Comparison of ENCODE assay signal across 30 cellular contexts in the genomic region with DNA sequence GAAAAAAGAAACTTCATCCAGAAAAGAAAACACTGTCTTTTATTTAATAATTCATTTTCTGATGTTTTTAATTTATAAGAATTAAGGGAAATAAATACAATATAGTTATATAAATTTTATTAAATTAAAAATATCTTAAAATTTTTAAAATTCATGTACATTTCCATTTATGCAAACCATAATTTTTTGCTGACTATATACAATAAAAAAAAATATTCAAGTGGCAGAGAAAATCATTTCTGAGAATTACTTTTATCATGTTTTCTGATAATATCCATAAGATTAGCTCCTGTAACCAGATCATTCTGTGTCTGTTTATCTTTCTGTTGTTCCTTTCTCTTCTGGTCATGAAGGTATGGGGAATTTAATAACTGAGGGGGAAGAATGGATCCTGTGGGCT.
"Had no signal": no experiment of that assay in that cellular context is flagged by ENCODE, and none has a peak within 500 bp of the region (broad histone marks: within the 10 kb centered on the region; RNA-seq: fewer than 3 reads in every experiment).

No MANE protein-coding gene starts in this region.

- H3K4me1 Mint-ChIP-seq: immature natural killer cell, neural crest cell had no signal

- H3K4me1 ChIP-seq: prostate gland, sigmoid colon, transverse colon, uterus had no signal

- DNase-seq: cortex of kidney; effector memory CD8-positive, alpha-beta T cell; erythroblast; esophagus squamous epithelium; foreskin melanocyte; hypothalamus; immature natural killer cell; islet precursor cell; mesenchymal stem cell; mucosa of descending colon; naive B cell; sigmoid colon; stimulated activated CD4-positive, alpha-beta T cell treated with anti-CD3 and anti-CD28 coated beads, Interleukin-2, amount 100 ng/mL, for 24 hours; stimulated activated CD4-positive, alpha-beta T cell treated with anti-CD3 and anti-CD28 coated beads, Interleukin-4, amount 100 ng/mL, for 24 hours; transverse colon; upper lobe of right lung; uterus had no signal

- H3K27me3 Mint-ChIP-seq: effector memory CD8-positive, alpha-beta T cell; naive B cell; natural killer cell treated with Interleukin-12 subunit alpha and Interleukin-12 subunit beta and Interleukin-15 and Interleukin-18, amount 100 ng/mL, for 72 hours; stimulated activated naive CD8-positive, alpha-beta T cell treated with anti-CD3 and anti-CD28 coated beads, Interleukin-15, Interleukin-2, amounts not matched to agents 100 ng/mL and 50 ng/mL, for 24 hours had no signal

- H3K4me3 ChIP-seq: esophagus squamous epithelium, lung, mucosa of descending colon, prostate gland, right atrium auricular region, sigmoid colon, thoracic aorta, transverse colon, upper lobe of right lung, uterus had no signal

- H2AFZ ChIP-seq: parathyroid adenoma had no signal

- H3K9ac ChIP-seq: parathyroid adenoma had no signal

- H3K27ac Mint-ChIP-seq: effector memory CD8-positive, alpha-beta T cell; mesothelial cell of epicardium; natural killer cell treated with Interleukin-12 subunit alpha and Interleukin-12 subunit beta and Interleukin-15 and Interleukin-18, amount 100 ng/mL, for 72 hours; stimulated activated effector memory CD8-positive, alpha-beta T cell treated with anti-CD3 and anti-CD28 coated beads, Interleukin-12 subunit alpha, Interleukin-12 subunit beta, amount 100 ng/mL, for 72 hours; stimulated activated naive CD8-positive, alpha-beta T cell treated with anti-CD3 and anti-CD28 coated beads, Interleukin-15, Interleukin-2, amounts not matched to agents 100 ng/mL and 50 ng/mL, for 24 hours had no signal

- H3K27me3 ChIP-seq: esophagus squamous epithelium, neutrophil, right atrium auricular region, sigmoid colon, transverse colon, upper lobe of right lung, uterus had no signal

- H3K4me3 Mint-ChIP-seq: effector memory CD8-positive, alpha-beta T cell; immature natural killer cell; mesothelial cell of epicardium; naive B cell; natural killer cell treated with Interleukin-12 subunit alpha and Interleukin-12 subunit beta and Interleukin-15 and Interleukin-18, amount 100 ng/mL, for 72 hours; neural crest cell; stimulated activated effector memory CD8-positive, alpha-beta T cell treated with anti-CD3 and anti-CD28 coated beads, Interleukin-12 subunit alpha, Interleukin-12 subunit beta, amount 100 ng/mL, for 72 hours; stimulated activated naive CD8-positive, alpha-beta T cell treated with anti-CD3 and anti-CD28 coated beads, Interleukin-15, Interleukin-2, amounts not matched to agents 100 ng/mL and 50 ng/mL, for 24 hours had no signal

- H3K27ac ChIP-seq: parathyroid adenoma, prostate gland, right atrium auricular region, sigmoid colon, thoracic aorta, transverse colon, upper lobe of right lung, uterus had no signal

- H3K36me3 ChIP-seq: uterus had no signal

- FAIRE-seq: endometrium had no signal

- H3K79me2 ChIP-seq: parathyroid adenoma had no signal

- ATAC-seq: effector memory CD8-positive, alpha-beta T cell; left lobe of liver; mucosa of descending colon; natural killer cell treated with Interleukin-12 subunit alpha and Interleukin-12 subunit beta and Interleukin-15 and Interleukin-18, amount 100 ng/mL, for 72 hours; stimulated activated effector memory CD8-positive, alpha-beta T cell treated with anti-CD3 and anti-CD28 coated beads, Interleukin-12 subunit alpha, Interleukin-12 subunit beta, amount 100 ng/mL, for 72 hours; upper lobe of right lung had no signal

- H3K9me3 ChIP-seq: esophagus squamous epithelium, mucosa of descending colon, neutrophil, prostate gland, right atrium auricular region, sigmoid colon, thoracic aorta, transverse colon, upper lobe of right lung, uterus had no signal
